17 cellular contexts compared by ENCODE assay signal in the genomic region with DNA sequence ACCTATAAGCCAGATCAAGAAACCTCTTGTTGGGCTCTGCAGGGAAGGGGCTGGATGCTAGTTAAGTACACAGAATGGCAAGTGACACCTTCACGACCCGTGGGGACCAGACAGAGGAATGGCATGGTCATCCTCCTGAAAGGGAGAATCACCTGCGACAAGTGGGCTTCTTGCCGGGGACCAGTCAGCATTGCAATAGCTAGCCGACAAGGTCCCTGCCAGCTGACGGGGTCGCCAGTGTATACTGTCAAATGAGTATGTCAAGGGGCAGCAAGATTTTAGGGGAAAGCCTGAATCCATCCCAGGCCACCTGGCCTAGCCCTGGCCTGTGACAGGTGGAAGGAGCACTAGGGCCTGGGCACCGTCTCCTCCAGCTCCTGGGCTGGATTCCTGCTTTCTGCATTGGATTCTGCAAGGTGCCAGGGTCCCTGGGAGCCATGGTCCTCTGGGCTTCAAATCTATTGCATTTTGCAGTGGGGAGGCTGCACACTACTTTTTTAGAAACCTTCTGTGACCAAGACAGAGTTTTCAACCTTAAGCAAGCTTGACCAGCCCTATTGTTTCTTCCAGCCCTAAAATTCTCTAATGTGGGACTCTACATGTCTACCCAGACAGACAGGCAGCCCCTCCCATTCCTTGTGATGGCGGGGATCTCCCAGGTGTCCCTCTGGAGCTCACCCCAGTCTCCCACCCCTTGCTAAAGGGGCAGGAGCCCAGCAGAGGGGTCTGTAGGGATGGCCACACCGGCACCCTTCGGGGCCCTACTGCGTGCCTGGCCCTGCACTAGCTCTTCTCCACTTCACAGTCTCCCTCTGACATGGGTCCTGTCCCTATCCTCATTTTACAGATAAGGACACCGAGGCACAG.
DNase-seq lines count a peak whose midpoint lies in the region; ATAC-seq, FAIRE-seq and TF ChIP-seq lines count a peak whose summit lies in the region.
"Had no signal": no experiment of that assay in that cellular context is flagged by ENCODE, and none has a peak within 500 bp of the region (broad histone marks: within the 10 kb centered on the region; RNA-seq: fewer than 3 reads in every experiment).

No MANE protein-coding gene starts in this region.

- H2AFZ ChIP-seq in IMR-90 (replicated peaks; ENCODE audit: low read length, poor library complexity) (peak overlapping the region; percentile 74), HepG2 (ENCODE audit: low read length) (no peak overlapping the region)

- H4K20me1 ChIP-seq in IMR-90 (ENCODE audit: insufficient read depth, low read length) (peaks cover 28% of the 10 kb centered on the region), HepG2 (ENCODE audit: insufficient read depth, low read length) (no peaks in the 10 kb centered on the region)
- H4K20me1 ChIP-seq: BLaER1 had no signal

- H3K9me1 ChIP-seq in IMR-90 (ENCODE audit: insufficient read depth, low read length): peaks cover 77% of the 10 kb centered on the region

- no peaks in the 10 kb centered on the region for H3K27me3 ChIP-seq in IMR-90 (ENCODE audit: control insufficient read depth, insufficient read depth, low read length)
- H3K27me3 ChIP-seq in HepG2 (ENCODE audit: control insufficient read depth in 1 of 2, insufficient read depth in 2 of 2, low read length in 2 of 2): peaks cover 12 to 66% of the 10 kb centered on the region in 2 experiments
- no peaks in the 10 kb centered on the region for H3K27me3 ChIP-seq in testis
- H3K27me3 ChIP-seq in CD4-positive, alpha-beta memory T cell (ENCODE audit: insufficient read depth, low read length): no peaks in the 10 kb centered on the region
- H3K27me3 ChIP-seq: BLaER1 had no signal

- TF ChIP-seq CTCF in IMR-90 (conservative IDR thresholded peaks at IDR 0.05; ENCODE audit: low read depth, low read length) (no peak), MCF 10A (IDR thresholded peaks at IDR 0.05; ENCODE audit: unreplicated experiment) (no peak), HepG2 (CRISPR knock-in tag; IDR thresholded peaks at IDR 0.05) (no peak), testis (IDR thresholded peaks at IDR 0.05) (no peak)

- no peaks in the 10 kb centered on the region for H3K9me3 Mint-ChIP-seq in MCF 10A (ENCODE audit: unreplicated experiment)
- no peaks in the 10 kb centered on the region for H3K9me3 Mint-ChIP-seq in CD4-positive, alpha-beta memory T cell
- H3K9me3 Mint-ChIP-seq: effector memory CD8-positive, alpha-beta T cell; natural killer cell treated with Interleukin-12 subunit alpha and Interleukin-12 subunit beta and Interleukin-15 and Interleukin-18, amount 100 ng/mL, for 72 hours had no signal

- dilution Hi-C loops in IMR-90 (cut with HindIII; ENCODE audit: low sequenced_read_pairs, unreplicated experiment): no loop called here

- intact Hi-C loops in IMR-90 (cut with micrococcal nuclease): no loop called here
- intact Hi-C loops in MCF 10A (cut with micrococcal nuclease): no loop called here
- intact Hi-C loops in HepG2 (cut with micrococcal nuclease; ENCODE audit: unreplicated experiment): no loop called here
- intact Hi-C loops in testis (cut with DNase I; ENCODE audit: low total_unique reads): no loop called here
- intact Hi-C loops in CD4-positive, alpha-beta memory T cell (cut with micrococcal nuclease): no loop called here

- peaks cover 44% of the 10 kb centered on the region for H3K4me1 Mint-ChIP-seq in MCF 10A (ENCODE audit: insufficient read depth, unreplicated experiment)
- H3K4me1 Mint-ChIP-seq in CD4-positive, alpha-beta memory T cell: no peaks in the 10 kb centered on the region

- H4K5ac ChIP-seq in IMR-90 (ENCODE audit: low read depth, low read length): peak overlapping the region; percentile 8

- peak overlapping the region; percentile 95 for H2BK120ac ChIP-seq in IMR-90 (ENCODE audit: low read depth, low read length)

- POLR2A ChIA-PET in IMR-90 (lab: Charles Lee; ENCODE audit: unreplicated experiment) (interaction anchor here (0.6 to 0.7 kb wide), 2 partner anchors 16 to 997 kb away, joined by 3 read pairs; no protein-coding TSS in a partner anchor), MCF 10A (lab: Yijun Ruan, JAX) (interaction anchor here (0.6 to 1.0 kb wide), 2 partner anchors 12 to 78 kb away, joined by 3 to 5 read pairs; no protein-coding TSS in a partner anchor), HepG2 (lab: Yijun Ruan, JAX) (no interaction called here)
- POLR2A ChIA-PET in CD4-positive, alpha-beta memory T cell (lab: Charles Lee; ENCODE audit: partially characterized antibody): no interaction called here

- no peaks in the 10 kb centered on the region for H3K36me3 Mint-ChIP-seq in MCF 10A (ENCODE audit: insufficient read depth, unreplicated experiment)
- no peaks in the 10 kb centered on the region for H3K36me3 Mint-ChIP-seq in CD4-positive, alpha-beta memory T cell
- H3K36me3 Mint-ChIP-seq: natural killer cell treated with Interleukin-12 subunit alpha and Interleukin-12 subunit beta and Interleukin-15 and Interleukin-18, amount 100 ng/mL, for 72 hours had no signal

- 73% methylated on average over 6 of the region's 13 CpGs; no CpG with 5 or more reads in 1 of the 2 experiments for WGBS in IMR-90 (ENCODE audit: extremely low coverage in 2 of 2, insufficient read length in 1 of 2), 2 experiments
- WGBS in HepG2 (ENCODE audit: low lambda C conversion rate): 54% methylated on average over 10 of the region's 13 CpGs
- 80% methylated on average over 12 to 13 of the region's 13 CpGs for WGBS in testis, 2 donors

- H2AK9ac ChIP-seq in IMR-90 (replicated peaks; ENCODE audit: low read depth, low read length, poor library complexity): peak overlapping the region; percentile 66

- H3K27me3 Mint-ChIP-seq in MCF 10A (ENCODE audit: insufficient read depth, unreplicated experiment): no peaks in the 10 kb centered on the region
- H3K27me3 Mint-ChIP-seq in CD4-positive, alpha-beta memory T cell: peaks cover under 1 to 1% of the 10 kb centered on the region in 2 donors
- H3K27me3 Mint-ChIP-seq: natural killer cell treated with Interleukin-12 subunit alpha and Interleukin-12 subunit beta and Interleukin-15 and Interleukin-18, amount 100 ng/mL, for 72 hours had no signal

- H3K9me3 ChIP-seq in IMR-90 (ENCODE audit: control insufficient read depth, insufficient read depth, low read length) (no peaks in the 10 kb centered on the region), HepG2 (ENCODE audit: low read length) (no peaks in the 10 kb centered on the region), testis (no peaks in the 10 kb centered on the region)
- H3K9me3 ChIP-seq in CD4-positive, alpha-beta memory T cell (ENCODE audit: control insufficient read depth in 1 of 2, low read length in 2 of 2): no peaks in the 10 kb centered on the region
- H3K9me3 ChIP-seq: BLaER1, lower lobe of right lung had no signal

- H3K9ac ChIP-seq in IMR-90 (ENCODE audit: low read depth, low read length): peak overlapping the region; percentile 5; the same call in 1 of the 2 replicates
- no peak overlapping the region for H3K9ac ChIP-seq in HepG2 (ENCODE audit: insufficient read depth, low read depth, low read length)
- H3K9ac ChIP-seq: BLaER1 had no signal

- peak overlapping the region; percentile 94 for H3K23ac ChIP-seq in IMR-90 (ENCODE audit: low read depth, low read length)

- TF ChIP-seq RAD21 in IMR-90 (IDR thresholded peaks at IDR 0.05; ENCODE audit: low read length) (no peak), HepG2 (CRISPR knock-in tag; IDR thresholded peaks at IDR 0.05) (no peak)

- in situ Hi-C loops in IMR-90 (cut with MboI; ENCODE audit: low sequenced_read_pairs) (no loop called here), HepG2 (cut with HindIII; ENCODE audit: extremely low pct_ligation_motif_present, low pct_unique_long_range_greater_than_20kb) (no loop called here)

- H3K27ac ChIP-seq in IMR-90 (ENCODE audit: insufficient read depth, low read length): peak overlapping the region; percentile 51
- no peak overlapping the region for H3K27ac ChIP-seq in HepG2 (ENCODE audit: extremely low read length, insufficient read depth, low read length)
- H3K27ac ChIP-seq in testis: peak overlapping the region; percentile 15 to 70
- no peak overlapping the region for H3K27ac ChIP-seq in CD4-positive, alpha-beta memory T cell (ENCODE audit: low read depth, low read length)
- H3K27ac ChIP-seq: BLaER1, lower lobe of right lung had no signal

- FAIRE-seq in HepG2 (lab: Jason Lieb, UNC): no peak

- TF ChIP-seq EP300 in HepG2 (IDR thresholded peaks at IDR 0.05; ENCODE audit: low read depth in 2 of 2, low read length in 2 of 2): no peak
- no peak for TF ChIP-seq EP300 in HepG2 (CRISPR knock-in tag; IDR thresholded peaks at IDR 0.05; ENCODE audit: borderline replicate concordance)

- TF ChIP-seq POLR2A in IMR-90 (IDR thresholded peaks at IDR 0.05; ENCODE audit: low read depth, low read length) (no peak), HepG2 (IDR thresholded peaks at IDR 0.05; ENCODE audit: insufficient read depth in 1 of 2, low read depth in 2 of 2, low read length in 2 of 2) (no peak), testis (IDR thresholded peaks at IDR 0.05) (no peak)

- peaks cover 2% of the 10 kb centered on the region; the same call in 1 of the 2 replicates for H3K36me3 ChIP-seq in IMR-90 (ENCODE audit: control insufficient read depth, insufficient read depth, low read length)
- H3K36me3 ChIP-seq in HepG2 (replicated peaks in 1 of 2; ENCODE audit: control insufficient read depth in 1 of 2, insufficient read depth in 2 of 2, low read length in 2 of 2): no peaks in the 10 kb centered on the region
- no peaks in the 10 kb centered on the region for H3K36me3 ChIP-seq in testis (ENCODE audit: low read depth, missing control alignments)
- H3K36me3 ChIP-seq in CD4-positive, alpha-beta memory T cell (ENCODE audit: insufficient read depth, low read length): no peaks in the 10 kb centered on the region
- H3K36me3 ChIP-seq: BLaER1, lower lobe of right lung had no signal

- peak overlapping the region; percentile 29 for H3K56ac ChIP-seq in IMR-90 (ENCODE audit: extremely low read depth, insufficient read depth, low read length)

- peaks cover 57 to 94% of the 10 kb centered on the region in 2 experiments for H3K79me1 ChIP-seq in IMR-90 (ENCODE audit: low read depth in 1 of 2, low read length in 2 of 2)

- peak overlapping the region; percentile 93 for H4K91ac ChIP-seq in IMR-90 (ENCODE audit: insufficient read depth, low read depth, low read length)

- CTCF ChIA-PET in IMR-90 (lab: Yijun Ruan, JAX) (interaction anchor here (1.1 kb wide), 1 partner anchor 178 kb away, joined by 3 read pairs; no protein-coding TSS in a partner anchor), MCF 10A (lab: Yijun Ruan, JAX) (no interaction called here), HepG2 (lab: Yijun Ruan, JAX; ENCODE audit: low intra/inter-chr PET ratio, low total read pairs) (no interaction called here)
- CTCF ChIA-PET in CD4-positive, alpha-beta memory T cell (lab: Charles Lee; ENCODE audit: partially characterized antibody): no interaction called here

- H2AK5ac ChIP-seq in IMR-90 (ENCODE audit: low read depth, low read length): peak overlapping the region; percentile 95

- no peak for ATAC-seq in IMR-90 (ENCODE audit: low read depth)
- peak; percentile 18; the same call in 2 of the 3 replicates for ATAC-seq in HepG2
- ATAC-seq: effector memory CD8-positive, alpha-beta T cell; natural killer cell treated with Interleukin-12 subunit alpha and Interleukin-12 subunit beta and Interleukin-15 and Interleukin-18, amount 100 ng/mL, for 72 hours had no signal

- H3K4ac ChIP-seq in IMR-90 (ENCODE audit: low read depth, low read length): peak overlapping the region; percentile 98

- H2BK15ac ChIP-seq in IMR-90 (ENCODE audit: low read depth, low read length): peak overlapping the region; percentile 48; the same call in 2 of the 3 replicates

- no TSS peak for BruUV-seq in IMR-90 (replicated peaks; lab: Mats Ljungman, UMichigan)
- no TSS peak for BruUV-seq in MCF 10A (replicated peaks; lab: Mats Ljungman, UMichigan)
- BruUV-seq in HepG2 (replicated peaks; lab: Mats Ljungman, UMichigan): no TSS peak

- peak overlapping the region; percentile 60 for H3K18ac ChIP-seq in IMR-90 (ENCODE audit: low read depth, low read length)

- peak overlapping the region; percentile 52 to 80 for H4K8ac ChIP-seq in IMR-90 (ENCODE audit: low read depth in 2 of 2, low read length in 2 of 2)

- H3K14ac ChIP-seq in IMR-90 (replicated peaks; ENCODE audit: low read depth, low read length): peak overlapping the region; percentile 91

- H3K4me3 ChIP-seq in IMR-90 (ENCODE audit: insufficient read depth, low read depth, low read length) (no peak overlapping the region), HepG2 (replicated peaks in 1 of 3; ENCODE audit: insufficient read depth in 1 of 3, low read depth in 2 of 3, low read length in 3 of 3) (no peak overlapping the region), testis (no peak overlapping the region)
- no peak overlapping the region for H3K4me3 ChIP-seq in CD4-positive, alpha-beta memory T cell (ENCODE audit: low read length in 2 of 2)
- H3K4me3 ChIP-seq: BLaER1, lower lobe of right lung had no signal

- peak overlapping the region; percentile 95 for H2BK20ac ChIP-seq in IMR-90 (ENCODE audit: low read depth, low read length)

- H3K79me2 ChIP-seq in HepG2 (ENCODE audit: insufficient read depth, low read length): no peaks in the 10 kb centered on the region

- DNase-seq in IMR-90 (no peak), MCF 10A (ENCODE audit: unreplicated experiment) (no peak), HepG2 (ENCODE audit: low spot score) (no peak), testis (no peak), NCI-H345 treated with DMSO at 0.1 percent for 48 hours (lab: John Stamatoyannopoulos, UW; ENCODE audit: unreplicated experiment) (no peak), foreskin melanocyte (no peak)
- no peak for DNase-seq in stimulated activated naive CD4-positive, alpha-beta T cell (lab: John Stamatoyannopoulos, UW)
- DNase-seq in CD4-positive, alpha-beta memory T cell: no peak
- DNase-seq: activated CD4-positive, alpha-beta T cell treated with anti-CD3 and anti-CD28 coated beads, Interleukin-2, amount 50 U/mL, for 1 hour; activated T-cell treated with anti-CD3 and anti-CD28 coated beads, Interleukin-2, amount 50 U/mL, for 1 hour; central memory CD4-positive, alpha-beta T cell; effector memory CD8-positive, alpha-beta T cell; NCI-H1694; NCI-H510A had no signal

- peak overlapping the region; percentile 52 for H3K27ac Mint-ChIP-seq in MCF 10A (ENCODE audit: low read depth, unreplicated experiment)
- H3K27ac Mint-ChIP-seq in CD4-positive, alpha-beta memory T cell: no peak overlapping the region
- H3K27ac Mint-ChIP-seq: effector memory CD8-positive, alpha-beta T cell; natural killer cell treated with Interleukin-12 subunit alpha and Interleukin-12 subunit beta and Interleukin-15 and Interleukin-18, amount 100 ng/mL, for 72 hours had no signal

- H3K4me2 ChIP-seq in IMR-90 (ENCODE audit: low read depth, low read length) (peak overlapping the region; percentile 19; the same call in 1 of the 2 replicates), HepG2 (ENCODE audit: low read depth, low read length) (no peak overlapping the region)
- H3K4me2 ChIP-seq: BLaER1 had no signal

- H2BK5ac ChIP-seq in IMR-90 (ENCODE audit: low read depth, low read length, poor library complexity, severe bottlenecking): peak overlapping the region; percentile 93

- H3K4me3 Mint-ChIP-seq in MCF 10A (ENCODE audit: unreplicated experiment): no peak overlapping the region
- H3K4me3 Mint-ChIP-seq in CD4-positive, alpha-beta memory T cell: no peak overlapping the region
- H3K4me3 Mint-ChIP-seq: effector memory CD8-positive, alpha-beta T cell; natural killer cell treated with Interleukin-12 subunit alpha and Interleukin-12 subunit beta and Interleukin-15 and Interleukin-18, amount 100 ng/mL, for 72 hours had no signal

- H3K4me1 ChIP-seq in IMR-90 (ENCODE audit: control insufficient read depth, insufficient read depth, low read length) (peaks cover 61% of the 10 kb centered on the region), HepG2 (ENCODE audit: insufficient read depth, low read length) (peaks cover 10% of the 10 kb centered on the region), testis (peaks cover 71% of the 10 kb centered on the region)
- H3K4me1 ChIP-seq in CD4-positive, alpha-beta memory T cell (ENCODE audit: insufficient read depth, low read length): no peaks in the 10 kb centered on the region

Comparison
In these comparisons a context has a peak if more than half of its experiments do, and no peak if none do; other contexts are left out.
1. H3K27ac ChIP-seq: peak in IMR-90 (single experiment) and testis (2 of 2); none in HepG2 (single experiment) and CD4-positive, alpha-beta memory T cell (single experiment).
2. POLR2A ChIA-PET loops: an anchor here in IMR-90 (0.6 to 0.7 kb wide) and MCF 10A (0.6 to 1.0 kb wide); none called in HepG2 and CD4-positive, alpha-beta memory T cell.